In the genomic region with DNA sequence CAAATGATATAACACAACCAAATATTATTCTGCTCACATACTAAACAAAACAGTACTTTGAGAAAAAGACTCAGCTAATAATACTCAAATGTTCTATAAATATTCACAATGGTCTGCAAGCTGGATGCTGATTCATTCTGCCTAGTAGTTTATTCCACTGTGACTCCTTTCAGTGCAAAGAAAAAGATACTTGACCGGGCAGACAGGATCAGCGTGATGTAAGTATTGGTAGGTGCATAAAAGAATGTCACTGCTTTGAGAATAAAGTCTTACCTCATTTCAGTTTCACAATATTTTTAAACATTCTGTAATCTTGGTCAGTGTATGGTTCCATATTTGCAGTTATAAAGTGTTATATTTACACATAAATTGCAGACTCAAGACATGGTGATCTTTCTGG, we compare ENCODE assay signal across 22 cellular contexts.
"Had no signal": no experiment of that assay in that cellular context is flagged by ENCODE, and none has a peak within 500 bp of the region (broad histone marks: within the 10 kb centered on the region; RNA-seq: fewer than 3 reads in every experiment).

No MANE protein-coding gene starts in this region.

- H3K27me3 ChIP-seq: breast epithelium, tibial nerve had no signal

- ATAC-seq: activated CD8-positive, alpha-beta T cell treated with anti-CD3 and anti-CD28 coated beads, Interleukin-2, amount 10 ng/mL, durations not matched to agents 7 days and 5 days; effector memory CD8-positive, alpha-beta T cell; left cardiac atrium; lower lobe of right lung; natural killer cell had no signal

- FAIRE-seq: urothelium cell line had no signal

- H3K79me2 ChIP-seq: parathyroid adenoma had no signal

- H3K36me3 ChIP-seq: breast epithelium, lower lobe of right lung, tibial nerve had no signal

- H3K4me2 ChIP-seq: SK-N-SH had no signal

- DNase-seq: activated CD4-positive, alpha-beta T cell treated with anti-CD3 and anti-CD28 coated beads, Interleukin-2, amount 10 ng/mL, durations not matched to agents 7 days and 5 days; activated CD8-positive, alpha-beta T cell treated with anti-CD3 and anti-CD28 coated beads, Interleukin-2, amount 10 ng/mL, durations not matched to agents 7 days and 5 days; activated naive CD4-positive, alpha-beta T cell treated with Interleukin-2 at 50 U/mL for 16 hours; activated naive CD8-positive, alpha-beta T cell treated with anti-CD3 and anti-CD28 coated beads, Interleukin-2, amount 10 ng/mL, durations not matched to agents 7 days and 5 days; activated T-cell treated with anti-CD3 and anti-CD28 coated beads, Interleukin-2, amount 50 U/mL, for 24 hours; anterior cingulate cortex; cerebellar nuclear complex; effector memory CD8-positive, alpha-beta T cell; left cardiac atrium; lower lobe of right lung; natural killer cell; SK-N-SH; stimulated activated CD4-positive, alpha-beta T cell treated with anti-CD3 and anti-CD28 coated beads, Interleukin-12 subunit alpha, Interleukin-12 subunit beta, amount 100 ng/mL, for 4 hours; stimulated activated CD4-positive, alpha-beta T cell treated with anti-CD3 and anti-CD28 coated beads, Interleukin-1b, Interleukin-23, amount 100 ng/mL, for 48 hours; stimulated activated CD8-positive, alpha-beta memory T cell treated with anti-CD3 and anti-CD28 coated beads, Interleukin-4, amount 100 ng/mL, for 48 hours; stimulated activated naive CD4-positive, alpha-beta T cell treated with Interleukin-2 at 50 U/mL for 16 hours; substantia nigra had no signal

- H3K4me3 Mint-ChIP-seq: activated CD4-positive, alpha-beta T cell treated with anti-CD3 and anti-CD28 coated beads, Interleukin-2, amount 10 ng/mL, durations not matched to agents 7 days and 5 days; activated CD8-positive, alpha-beta T cell treated with anti-CD3 and anti-CD28 coated beads, Interleukin-2, amount 10 ng/mL, durations not matched to agents 7 days and 5 days; activated naive CD8-positive, alpha-beta T cell treated with anti-CD3 and anti-CD28 coated beads, Interleukin-2, amount 10 ng/mL, durations not matched to agents 7 days and 5 days; activated T-cell treated with anti-CD3 and anti-CD28 coated beads, Interleukin-2, amount 50 U/mL, for 24 hours; effector memory CD8-positive, alpha-beta T cell; natural killer cell had no signal

- H3K4me1 ChIP-seq: breast epithelium, lower lobe of right lung, parathyroid adenoma, tibial nerve had no signal

- H3K4me1 Mint-ChIP-seq: activated CD4-positive, alpha-beta T cell treated with anti-CD3 and anti-CD28 coated beads, Interleukin-2, amount 10 ng/mL, durations not matched to agents 7 days and 5 days; activated naive CD8-positive, alpha-beta T cell treated with anti-CD3 and anti-CD28 coated beads, Interleukin-2, amount 10 ng/mL, durations not matched to agents 7 days and 5 days; natural killer cell had no signal

- H3K4me3 ChIP-seq: breast epithelium, lower lobe of right lung, tibial nerve had no signal

- H3K36me3 Mint-ChIP-seq: activated naive CD8-positive, alpha-beta T cell treated with anti-CD3 and anti-CD28 coated beads, Interleukin-2, amount 10 ng/mL, durations not matched to agents 7 days and 5 days; natural killer cell had no signal

- H3K27ac ChIP-seq: breast epithelium, lower lobe of right lung, parathyroid adenoma, tibial nerve had no signal

- H3K27me3 Mint-ChIP-seq: activated CD4-positive, alpha-beta T cell treated with anti-CD3 and anti-CD28 coated beads, Interleukin-2, amount 10 ng/mL, durations not matched to agents 7 days and 5 days; activated naive CD8-positive, alpha-beta T cell treated with anti-CD3 and anti-CD28 coated beads, Interleukin-2, amount 10 ng/mL, durations not matched to agents 7 days and 5 days; activated T-cell treated with anti-CD3 and anti-CD28 coated beads, Interleukin-2, amount 50 U/mL, for 24 hours; effector memory CD8-positive, alpha-beta T cell had no signal

- H2AFZ ChIP-seq: parathyroid adenoma had no signal

- H3K27ac Mint-ChIP-seq: activated CD4-positive, alpha-beta T cell treated with anti-CD3 and anti-CD28 coated beads, Interleukin-2, amount 10 ng/mL, durations not matched to agents 7 days and 5 days; activated CD8-positive, alpha-beta T cell treated with anti-CD3 and anti-CD28 coated beads, Interleukin-2, amount 10 ng/mL, durations not matched to agents 7 days and 5 days; activated naive CD8-positive, alpha-beta T cell treated with anti-CD3 and anti-CD28 coated beads, Interleukin-2, amount 10 ng/mL, durations not matched to agents 7 days and 5 days; activated T-cell treated with anti-CD3 and anti-CD28 coated beads, Interleukin-2, amount 50 U/mL, for 24 hours; activated T-helper 2 cell treated with anti-CD3 and anti-CD28 coated beads, Interferon-gamma antibody, Interleukin-2, Interleukin-4, amounts not matched to agents 10 μg/mL and 5 μg/mL and 100 μg/mL, durations not matched to agents 14 hours and 24 hours and 36 hours; effector memory CD8-positive, alpha-beta T cell; natural killer cell had no signal

- H3K9me3 ChIP-seq: SK-N-SH had no signal
